8 cellular contexts compared by ENCODE assay signal in the genomic region with DNA sequence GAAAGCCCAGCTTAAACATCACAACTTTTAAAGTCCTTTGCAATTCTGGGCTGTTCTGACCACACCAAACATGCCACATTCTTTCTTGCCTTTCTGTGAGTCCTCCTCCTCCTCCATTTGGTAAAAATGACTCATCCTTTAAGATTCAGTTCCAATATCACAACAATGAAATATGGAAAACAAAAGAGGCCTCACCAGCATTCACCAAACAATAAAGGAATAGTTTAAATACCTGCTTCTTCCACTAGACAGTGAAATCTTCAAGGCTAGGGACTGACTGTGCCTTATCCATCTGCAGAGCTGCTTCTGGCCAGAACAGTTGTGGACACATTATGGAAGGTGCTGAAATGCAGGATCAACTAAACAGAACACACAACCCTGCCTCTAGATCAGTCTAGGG. TPM values are rescaled to one million over a fixed set of nuclear protein-coding genes. Genes with fewer than 3 reads are reported as not detected.
DNase-seq lines count a peak whose midpoint lies in the region; ATAC-seq and TF ChIP-seq lines count a peak whose summit lies in the region.

No MANE protein-coding gene starts in this region.

- peak overlapping the region; percentile 34 for H3K27ac Mint-ChIP-seq in activated CD4-positive, alpha-beta memory T cell treated with anti-CD3 and anti-CD28 coated beads for 36 hours
- H3K27ac Mint-ChIP-seq in activated CD4-positive, alpha-beta memory T cell treated with anti-CD3 and anti-CD28 coated beads, Interleukin-2, amount 10 ng/mL, durations not matched to agents 7 days and 5 days: no peak overlapping the region
- H3K27ac Mint-ChIP-seq in stimulated activated effector memory CD8-positive, alpha-beta T cell treated with anti-CD3 and anti-CD28 coated beads, Interleukin-12 subunit alpha, Interleukin-12 subunit beta, amount 100 ng/mL, for 72 hours: no peak overlapping the region

- H3K79me2 ChIP-seq in fibroblast of lung (ENCODE audit: control insufficient read depth, insufficient read depth, low read length): no peaks in the 10 kb centered on the region

- H3K9me3 Mint-ChIP-seq in activated CD4-positive, alpha-beta memory T cell treated with anti-CD3 and anti-CD28 coated beads for 36 hours: no peaks in the 10 kb centered on the region
- no peaks in the 10 kb centered on the region for H3K9me3 Mint-ChIP-seq in activated CD4-positive, alpha-beta memory T cell treated with anti-CD3 and anti-CD28 coated beads, Interleukin-2, amount 10 ng/mL, durations not matched to agents 7 days and 5 days
- H3K9me3 Mint-ChIP-seq in stimulated activated effector memory CD8-positive, alpha-beta T cell treated with anti-CD3 and anti-CD28 coated beads, Interleukin-12 subunit alpha, Interleukin-12 subunit beta, amount 100 ng/mL, for 72 hours: no peaks in the 10 kb centered on the region

- H3K27me3 ChIP-seq in RWPE2 (ENCODE audit: insufficient read depth, poor library complexity, severe bottlenecking): no peaks in the 10 kb centered on the region
- no peaks in the 10 kb centered on the region for H3K27me3 ChIP-seq in fibroblast of lung (ENCODE audit: control insufficient read depth, insufficient read depth, low read length)

- ATAC-seq in RWPE2 (ENCODE audit: low read depth) (peak; percentile 92), HG02642 (IDR thresholded peaks at IDR 0.05; ENCODE audit: poor library complexity, unreplicated experiment) (no peak)
- peak; percentile 73 for ATAC-seq in stimulated activated effector memory CD8-positive, alpha-beta T cell treated with anti-CD3 and anti-CD28 coated beads, Interleukin-12 subunit alpha, Interleukin-12 subunit beta, amount 100 ng/mL, for 72 hours

- no peak for DNase-seq in activated CD4-positive, alpha-beta memory T cell treated with anti-CD3 and anti-CD28 coated beads for 36 hours
- DNase-seq in activated CD4-positive, alpha-beta memory T cell treated with anti-CD3 and anti-CD28 coated beads, Interleukin-2, amount 10 ng/mL, durations not matched to agents 7 days and 5 days: no peak
- DNase-seq in RWPE2 (ENCODE audit: low spot score) (no peak), fibroblast of lung (ENCODE audit: low read depth in 2 of 2) (peak; percentile 27 to 85), SKM-1 treated with dmso at 0.1 percent for 144 hours (lab: John Stamatoyannopoulos, UW; ENCODE audit: unreplicated experiment) (no peak)
- no peak for DNase-seq in stimulated activated effector memory CD8-positive, alpha-beta T cell treated with anti-CD3 and anti-CD28 coated beads, Interleukin-12 subunit alpha, Interleukin-12 subunit beta, amount 100 ng/mL, for 72 hours (ENCODE audit: low spot score in 2 of 2)
- DNase-seq in effector CD4-positive, alpha-beta T cell: no peak

- H3K36me3 ChIP-seq in RWPE2 (ENCODE audit: low read depth): peaks cover 7% of the 10 kb centered on the region
- H3K36me3 ChIP-seq in fibroblast of lung (ENCODE audit: control insufficient read depth, insufficient read depth, low read length): no peaks in the 10 kb centered on the region

- no peaks in the 10 kb centered on the region for H4K20me1 ChIP-seq in fibroblast of lung (ENCODE audit: control insufficient read depth, extremely low read depth, insufficient read depth, low read length)

- no peak overlapping the region for H3K4me3 Mint-ChIP-seq in activated CD4-positive, alpha-beta memory T cell treated with anti-CD3 and anti-CD28 coated beads for 36 hours
- no peak overlapping the region for H3K4me3 Mint-ChIP-seq in activated CD4-positive, alpha-beta memory T cell treated with anti-CD3 and anti-CD28 coated beads, Interleukin-2, amount 10 ng/mL, durations not matched to agents 7 days and 5 days
- H3K4me3 Mint-ChIP-seq in stimulated activated effector memory CD8-positive, alpha-beta T cell treated with anti-CD3 and anti-CD28 coated beads, Interleukin-12 subunit alpha, Interleukin-12 subunit beta, amount 100 ng/mL, for 72 hours: no peak overlapping the region

- no peaks in the 10 kb centered on the region for H3K9me3 ChIP-seq in RWPE2 (ENCODE audit: severe bottlenecking)
- H3K9me3 ChIP-seq in fibroblast of lung (ENCODE audit: control insufficient read depth, insufficient read depth, low read depth, low read length): no peaks in the 10 kb centered on the region

- H3K4me3 ChIP-seq in RWPE2 (ENCODE audit: severe bottlenecking) (no peak overlapping the region), fibroblast of lung (replicated peaks in 1 of 4; ENCODE audit: control extremely low read depth in 1 of 4, insufficient read depth in 1 of 4, low read depth in 3 of 4, low read length in 4 of 4) (no peak overlapping the region)

- H3K36me3 Mint-ChIP-seq in activated CD4-positive, alpha-beta memory T cell treated with anti-CD3 and anti-CD28 coated beads for 36 hours: no peaks in the 10 kb centered on the region
- no peaks in the 10 kb centered on the region for H3K36me3 Mint-ChIP-seq in activated CD4-positive, alpha-beta memory T cell treated with anti-CD3 and anti-CD28 coated beads, Interleukin-2, amount 10 ng/mL, durations not matched to agents 7 days and 5 days (ENCODE audit: low read depth)
- H3K36me3 Mint-ChIP-seq in stimulated activated effector memory CD8-positive, alpha-beta T cell treated with anti-CD3 and anti-CD28 coated beads, Interleukin-12 subunit alpha, Interleukin-12 subunit beta, amount 100 ng/mL, for 72 hours: no peaks in the 10 kb centered on the region

- H3K4me2 ChIP-seq in fibroblast of lung (ENCODE audit: extremely low read depth, insufficient read depth, low read length): peak overlapping the region; percentile 3

- H3K27ac ChIP-seq in RWPE2 (ENCODE audit: poor library complexity, severe bottlenecking): peak overlapping the region; percentile 17
- H3K27ac ChIP-seq in fibroblast of lung (ENCODE audit: insufficient read depth, low read length): no peak overlapping the region

- H3K4me1 Mint-ChIP-seq in activated CD4-positive, alpha-beta memory T cell treated with anti-CD3 and anti-CD28 coated beads for 36 hours (ENCODE audit: low read depth): peaks cover 17% of the 10 kb centered on the region
- peaks cover 8% of the 10 kb centered on the region for H3K4me1 Mint-ChIP-seq in activated CD4-positive, alpha-beta memory T cell treated with anti-CD3 and anti-CD28 coated beads, Interleukin-2, amount 10 ng/mL, durations not matched to agents 7 days and 5 days
- peaks cover 7% of the 10 kb centered on the region for H3K4me1 Mint-ChIP-seq in stimulated activated effector memory CD8-positive, alpha-beta T cell treated with anti-CD3 and anti-CD28 coated beads, Interleukin-12 subunit alpha, Interleukin-12 subunit beta, amount 100 ng/mL, for 72 hours

- POLR2A ChIA-PET in activated CD4-positive, alpha-beta memory T cell treated with anti-CD3 and anti-CD28 coated beads for 36 hours (lab: Charles Lee): no interaction called here
- POLR2A ChIA-PET in activated CD4-positive, alpha-beta memory T cell treated with anti-CD3 and anti-CD28 coated beads, Interleukin-2, amount 10 ng/mL, durations not matched to agents 7 days and 5 days (lab: Charles Lee): no interaction called here

- H2AFZ ChIP-seq in fibroblast of lung (ENCODE audit: low read length): peak overlapping the region; percentile 19

- TF ChIP-seq CTCF in RWPE2 (IDR thresholded peaks at IDR 0.05; ENCODE audit: poor library complexity, severe bottlenecking) (no peak), fibroblast of lung (conservative IDR thresholded peaks at IDR 0.05 in 1 of 2, IDR thresholded peaks at IDR 0.05 in 1 of 2; ENCODE audit: low read depth in 1 of 2, low read length in 2 of 2) (no peak)

- no peak overlapping the region for H3K9ac ChIP-seq in fibroblast of lung (ENCODE audit: insufficient read depth, low read length)

- peaks cover 8% of the 10 kb centered on the region for H3K4me1 ChIP-seq in RWPE2 (ENCODE audit: insufficient read depth, poor library complexity, severe bottlenecking)
- peaks cover 3% of the 10 kb centered on the region for H3K4me1 ChIP-seq in fibroblast of lung (ENCODE audit: control insufficient read depth, extremely low read depth, insufficient read depth, low read length)

- intact Hi-C loops in activated CD4-positive, alpha-beta memory T cell treated with anti-CD3 and anti-CD28 coated beads for 36 hours (cut with micrococcal nuclease): loop anchor here (2.0 kb wide), 1 partner anchor 20 kb away; no protein-coding TSS in a partner anchor

- H3K27me3 Mint-ChIP-seq in activated CD4-positive, alpha-beta memory T cell treated with anti-CD3 and anti-CD28 coated beads for 36 hours: peaks cover 9% of the 10 kb centered on the region
- peaks cover 3% of the 10 kb centered on the region for H3K27me3 Mint-ChIP-seq in activated CD4-positive, alpha-beta memory T cell treated with anti-CD3 and anti-CD28 coated beads, Interleukin-2, amount 10 ng/mL, durations not matched to agents 7 days and 5 days

- CTCF ChIA-PET in activated CD4-positive, alpha-beta memory T cell treated with anti-CD3 and anti-CD28 coated beads for 36 hours (lab: Charles Lee): interaction anchor here (1.7 to 1.8 kb wide), 2 partner anchors 11 to 23 kb away, joined by 4 to 5 read pairs; no protein-coding TSS in a partner anchor
- CTCF ChIA-PET in activated CD4-positive, alpha-beta memory T cell treated with anti-CD3 and anti-CD28 coated beads, Interleukin-2, amount 10 ng/mL, durations not matched to agents 7 days and 5 days (lab: Charles Lee): no interaction called here

RNA-seq across cellular contexts. Expression of a gene that starts 36.0 kb away (rescaled TPM):
- under 1 TPM; 0.61 to 0.83 TPM for total RNA-seq in activated CD4-positive, alpha-beta memory T cell treated with anti-CD3 and anti-CD28 coated beads for 36 hours
- total RNA-seq in activated CD4-positive, alpha-beta memory T cell treated with anti-CD3 and anti-CD28 coated beads, Interleukin-2, amount 10 ng/mL, durations not matched to agents 7 days and 5 days: under 1 TPM; 0.28 to 0.76 TPM
- total RNA-seq in fibroblast of lung: 0.26 and 0.50 TPM in 2 replicates
- polyA plus RNA-seq in fibroblast of lung: 0.07 and 0.25 TPM in 2 replicates
- polyA plus RNA-seq in fibroblast of lung (2012): 0.07 and 0.33 TPM in 2 replicates
- 0.08 and 0.22 TPM in 2 replicates for polyA minus RNA-seq in fibroblast of lung (ENCODE audit: low replicate concordance)

RNA-seq across cellular contexts. Expression of a gene that starts 41.8 kb away (rescaled TPM):
- not detected for total RNA-seq in activated CD4-positive, alpha-beta memory T cell treated with anti-CD3 and anti-CD28 coated beads for 36 hours
- total RNA-seq in activated CD4-positive, alpha-beta memory T cell treated with anti-CD3 and anti-CD28 coated beads, Interleukin-2, amount 10 ng/mL, durations not matched to agents 7 days and 5 days: not detected
- total RNA-seq in fibroblast of lung: 30.6 and 33.7 TPM in 2 replicates
- 2.7 and 22.3 TPM in 2 replicates for polyA plus RNA-seq in fibroblast of lung
- 4.4 and 29.0 TPM in 2 replicates for polyA plus RNA-seq in fibroblast of lung (2012)
- polyA minus RNA-seq in fibroblast of lung (ENCODE audit: low replicate concordance): 5.5 and 35.1 TPM in 2 replicates

Comparison
In these comparisons a context has a peak if more than half of its experiments do, and no peak if none do; other contexts are left out.
1. DNase-seq: peak in fibroblast of lung (2 of 2); none in activated CD4-positive, alpha-beta memory T cell treated with anti-CD3 and anti-CD28 coated beads for 36 hours (single experiment), activated CD4-positive, alpha-beta memory T cell treated with anti-CD3 and anti-CD28 coated beads, Interleukin-2, amount 10 ng/mL, durations not matched to agents 7 days and 5 days (single experiment), RWPE2 (single experiment), stimulated activated effector memory CD8-positive, alpha-beta T cell treated with anti-CD3 and anti-CD28 coated beads, Interleukin-12 subunit alpha, Interleukin-12 subunit beta, amount 100 ng/mL, for 72 hours (0 of 2), effector CD4-positive, alpha-beta T cell (single experiment) and SKM-1 treated with dmso at 0.1 percent for 144 hours (single experiment).
2. RNA of a gene that starts 41.8 kb away (total RNA-seq): 30.6 to 33.7 TPM in fibroblast of lung; not detected in activated CD4-positive, alpha-beta memory T cell treated with anti-CD3 and anti-CD28 coated beads for 36 hours and not detected in activated CD4-positive, alpha-beta memory T cell treated with anti-CD3 and anti-CD28 coated beads, Interleukin-2, amount 10 ng/mL, durations not matched to agents 7 days and 5 days; every median in the first group is over 10 times any median in the second.